23 cellular contexts compared by ENCODE assay signal in the genomic region with DNA sequence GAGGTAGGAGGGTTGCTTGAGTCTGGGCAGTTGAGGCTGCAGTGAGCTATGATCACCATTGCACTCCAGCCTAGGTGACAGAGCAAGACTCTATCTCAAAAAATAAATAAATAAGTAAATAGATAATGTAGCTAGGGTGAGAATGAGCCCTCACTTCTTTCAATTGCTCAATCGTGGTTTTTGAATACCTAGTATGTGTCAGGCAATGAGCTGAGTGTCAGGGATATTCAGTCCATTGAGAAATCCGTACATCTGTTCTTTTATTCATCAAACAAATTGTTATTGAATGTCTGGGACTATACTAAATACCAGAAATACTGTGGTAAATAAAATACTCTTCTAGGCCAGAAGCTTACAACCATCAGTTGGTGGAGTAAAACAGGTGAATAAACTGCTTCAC. TPM values are rescaled to one million over a fixed set of nuclear protein-coding genes. Genes with fewer than 3 reads are reported as not detected.
DNase-seq lines count a peak whose midpoint lies in the region; ATAC-seq and TF ChIP-seq lines count a peak whose summit lies in the region.
"Had no signal": no experiment of that assay in that cellular context is flagged by ENCODE, and none has a peak within 500 bp of the region (broad histone marks: within the 10 kb centered on the region; RNA-seq: fewer than 3 reads in every experiment).

No MANE protein-coding gene starts in this region.

- no peak for TF ChIP-seq POLR2A in erythroblast (IDR thresholded peaks at IDR 0.05; ENCODE audit: low read length)

- TF ChIP-seq CTCF in DND-41 (IDR thresholded peaks at IDR 0.05; ENCODE audit: borderline replicate concordance, extremely low read depth, low read length, poor library complexity, severe bottlenecking) (no peak), OCI-LY3 (IDR thresholded peaks at IDR 0.05; ENCODE audit: low read depth, low read length) (no peak), epithelial cell of esophagus (IDR thresholded peaks at IDR 0.05; ENCODE audit: insufficient read depth, low read depth, low read length, missing control alignments) (no peak)

- no peaks in the 10 kb centered on the region for H3K27me3 ChIP-seq in ACC112 (ENCODE audit: insufficient read depth, low read length)
- H3K27me3 ChIP-seq in DND-41 (ENCODE audit: insufficient read depth, low read length, poor library complexity): no peaks in the 10 kb centered on the region
- H3K27me3 ChIP-seq in OCI-LY3 (ENCODE audit: low read depth, low read length): no peaks in the 10 kb centered on the region
- H3K27me3 ChIP-seq in SJCRH30: no peaks in the 10 kb centered on the region
- H3K27me3 ChIP-seq: colonic mucosa, hepatocyte, pancreas, stomach had no signal

- H3K4me2 ChIP-seq in DND-41 (ENCODE audit: insufficient read depth, low read length) (peak overlapping the region; percentile 48), OCI-LY3 (ENCODE audit: low read length) (peak overlapping the region; percentile 88)
- H3K4me2 ChIP-seq: GM23338, hepatocyte had no signal

- H3K9ac ChIP-seq in DND-41 (ENCODE audit: low read depth, low read length) (no peak overlapping the region), OCI-LY3 (ENCODE audit: low read length) (peak overlapping the region; percentile 35; the same call in 1 of the 2 replicates)

- H3K27ac ChIP-seq in ACC112 (ENCODE audit: low read depth, low read length) (peak overlapping the region; percentile 50; the same call in 1 of the 2 replicates), DND-41 (ENCODE audit: low read length) (peak overlapping the region; percentile 40), OCI-LY3 (ENCODE audit: low read length) (peak overlapping the region; percentile 39), SJCRH30 (no peak overlapping the region)
- H3K27ac ChIP-seq: colonic mucosa, hepatocyte, pancreas, stomach had no signal

- DNase-seq in DND-41: no peak
- peak; percentile 30 for DNase-seq in epithelial cell of esophagus (ENCODE audit: low read depth)
- no peak for DNase-seq in erythroblast (lab: John Stamatoyannopoulos, UW)
- DNase-seq in SHP77 treated with DMSO at 0.1 percent for 48 hours (lab: John Stamatoyannopoulos, UW): no peak
- no peak for DNase-seq in SJCRH30
- DNase-seq: activated CD4-positive, alpha-beta T cell treated with anti-CD3 and anti-CD28 coated beads for 4 hours; activated CD8-positive, alpha-beta memory T cell treated with anti-CD3 and anti-CD28 coated beads, Interleukin-2, amount 50 U/mL, for 48 hours; activated naive CD4-positive, alpha-beta T cell treated with Interleukin-2 at 50 U/mL for 16 hours; AML-193; colonic mucosa; endodermal cell; naive B cell; NCI-H1694; NCI-H748 treated with DMSO at 0.1 percent for 48 hours; pancreas; stomach had no signal

- H2AFZ ChIP-seq in ACC112 (ENCODE audit: low read length, unreplicated experiment) (no peak overlapping the region), DND-41 (ENCODE audit: low read depth, low read length) (peak overlapping the region; percentile 32; the same call in 1 of the 2 replicates), OCI-LY3 (ENCODE audit: low read depth, low read length) (peak overlapping the region; percentile 69)
- H2AFZ ChIP-seq: GM23338, hepatocyte had no signal

- H3K4me3 ChIP-seq in ACC112 (ENCODE audit: low read depth, low read length) (no peak overlapping the region), DND-41 (ENCODE audit: low read depth in 1 of 2, low read length in 2 of 2) (0 out of 4 replicates have a peak overlapping the region, but pooled peaks of 1 of the 2 experiments have one; percentile 11), OCI-LY3 (ENCODE audit: low read length) (peak overlapping the region; percentile 63), epithelial cell of esophagus (ENCODE audit: low read length) (no peak overlapping the region), SJCRH30 (no peak overlapping the region)
- H3K4me3 ChIP-seq: colonic mucosa, GM23338, hepatocyte, pancreas, stomach had no signal

- ATAC-seq in DND-41 (ENCODE audit: insufficient read depth, low read depth) (peak; percentile 13; the same call in 1 of the 3 replicates), GM21367 (IDR thresholded peaks at IDR 0.05; ENCODE audit: unreplicated experiment) (no peak)
- ATAC-seq: GM23338, sciatic nerve had no signal

- peaks cover 17% of the 10 kb centered on the region for H3K4me1 ChIP-seq in ACC112 (ENCODE audit: control insufficient read depth, insufficient read depth, low read length, unreplicated experiment)
- H3K4me1 ChIP-seq in DND-41 (ENCODE audit: insufficient read depth, low read length): peaks cover 24% of the 10 kb centered on the region
- peaks cover 24% of the 10 kb centered on the region for H3K4me1 ChIP-seq in OCI-LY3 (ENCODE audit: low read length)
- no peaks in the 10 kb centered on the region for H3K4me1 ChIP-seq in SJCRH30
- H3K4me1 ChIP-seq: colonic mucosa had no signal

- H3K79me2 ChIP-seq in ACC112 (ENCODE audit: control insufficient read depth, insufficient read depth, low read length, unreplicated experiment) (peaks cover under 1% of the 10 kb centered on the region), DND-41 (ENCODE audit: insufficient read depth, low read length) (peaks cover under 1% of the 10 kb centered on the region; the same call in 1 of the 2 replicates), OCI-LY3 (ENCODE audit: low read length) (peaks cover 1% of the 10 kb centered on the region)

- H3K36me3 ChIP-seq in ACC112 (ENCODE audit: insufficient read depth, low read length) (no peaks in the 10 kb centered on the region), DND-41 (ENCODE audit: insufficient read depth, low read length) (no peaks in the 10 kb centered on the region), OCI-LY3 (replicated peaks; ENCODE audit: low read depth, low read length) (no peaks in the 10 kb centered on the region), SJCRH30 (no peaks in the 10 kb centered on the region)
- H3K36me3 ChIP-seq: colonic mucosa, pancreas, stomach had no signal

- no peaks in the 10 kb centered on the region for H3K9me3 ChIP-seq in DND-41 (ENCODE audit: insufficient read depth, low read length, severe bottlenecking)
- H3K9me3 ChIP-seq in OCI-LY3 (ENCODE audit: insufficient read depth, low read length): no peaks in the 10 kb centered on the region
- no peaks in the 10 kb centered on the region for H3K9me3 ChIP-seq in SJCRH30 (replicated peaks)
- H3K9me3 ChIP-seq: Caco-2, colonic mucosa, pancreas, stomach had no signal

- H4K20me1 ChIP-seq in DND-41 (ENCODE audit: insufficient read depth, low read length): no peaks in the 10 kb centered on the region
- no peaks in the 10 kb centered on the region for H4K20me1 ChIP-seq in OCI-LY3 (ENCODE audit: insufficient read depth, low read length)

RNA-seq across cellular contexts. Expression of a gene that starts 6.2 kb away (rescaled TPM):
- 27.0 and 27.8 TPM in 2 replicates for total RNA-seq in SJCRH30 (2014; rRNA removed; shearing (Covaris generic))
